Comparison of ENCODE assay signal across 21 cellular contexts in genomic region chr15:74417670-74418069, GRCh38. TPM values are rescaled to one million over a fixed set of nuclear protein-coding genes. Genes with fewer than 3 reads are reported as not detected.
A peak's percentile ranks its signal among the peaks of the same experiment; 100 is the strongest.
DNase-seq lines count a peak whose midpoint lies in the region; ATAC-seq, FAIRE-seq and TF ChIP-seq lines count a peak whose summit lies in the region.
"Had no signal": no experiment of that assay in that cellular context is flagged by ENCODE, and none has a peak within 500 bp of the region (broad histone marks: within the 10 kb centered on the region; RNA-seq: fewer than 3 reads in every experiment).

No MANE protein-coding gene starts in this region.

- H3K56ac ChIP-seq in H1 (replicated peaks; ENCODE audit: insufficient read length, low read depth, low read length): no peak overlapping the region

- intact Hi-C loops in OCI-LY7 (cut with micrococcal nuclease; ENCODE audit: unreplicated experiment): no loop called here
- intact Hi-C loops in body of pancreas (cut with DNase I): no loop called here
- intact Hi-C loops in esophagus muscularis mucosa (cut with DNase I): no loop called here

- H3K79me1 ChIP-seq in H1 (ENCODE audit: low read depth, low read length): peaks cover 9% of the 10 kb centered on the region

- H3K9me3 ChIP-seq in BLaER1 (no peaks in the 10 kb centered on the region), RWPE2 (ENCODE audit: severe bottlenecking) (no peaks in the 10 kb centered on the region), H1 (ENCODE audit: insufficient read depth in 2 of 2, low read depth in 1 of 2, low read length in 1 of 2) (no peaks in the 10 kb centered on the region), skeletal muscle satellite cell (replicated peaks; ENCODE audit: low read length) (no peaks in the 10 kb centered on the region), OCI-LY7 (ENCODE audit: low read length) (no peaks in the 10 kb centered on the region), body of pancreas (no peaks in the 10 kb centered on the region), esophagus muscularis mucosa (no peaks in the 10 kb centered on the region)
- H3K9me3 ChIP-seq: gastroesophageal sphincter, mucosa of descending colon, thoracic aorta had no signal

- H3K9me2 ChIP-seq in OCI-LY7 (ENCODE audit: insufficient read depth, low read length): no peaks in the 10 kb centered on the region

- H3K9ac ChIP-seq in BLaER1 (no peak overlapping the region), H1 (replicated peaks in 1 of 4; ENCODE audit: extremely low read depth in 1 of 4, low read depth in 3 of 4, low read length in 3 of 4) (no peak overlapping the region), skeletal muscle satellite cell (ENCODE audit: low read depth, low read length) (peak overlapping the region; percentile 65)

- H2BK20ac ChIP-seq in H1 (ENCODE audit: low read length): no peak overlapping the region

- TF ChIP-seq CTCF in RWPE2 (IDR thresholded peaks at IDR 0.05; ENCODE audit: poor library complexity, severe bottlenecking): no peak
- no peak for TF ChIP-seq CTCF in H1 (IDR thresholded peaks at IDR 0.05; ENCODE audit: control extremely low read depth in 1 of 3, insufficient read depth in 1 of 3, low read depth in 1 of 3, low read length in 3 of 3)
- TF ChIP-seq CTCF in OCI-LY7 (conservative IDR thresholded peaks at IDR 0.05; ENCODE audit: low read length): no peak
- TF ChIP-seq CTCF in body of pancreas (IDR thresholded peaks at IDR 0.05): no peak
- no peak for TF ChIP-seq CTCF in esophagus muscularis mucosa (IDR thresholded peaks at IDR 0.05)

- POLR2A ChIA-PET in H1 (lab: Charles Lee; ENCODE audit: partially characterized antibody): interaction anchor here (0.9 to 1.7 kb wide), 2 partner anchors 14 to 128 kb away, joined by 3 to 5 read pairs; no protein-coding TSS in a partner anchor
- POLR2A ChIA-PET in OCI-LY7 (lab: Charles Lee): no interaction called here

- no peak overlapping the region for H3K23ac ChIP-seq in H1 (ENCODE audit: insufficient read length)

- no peak overlapping the region for H3K18ac ChIP-seq in H1 (ENCODE audit: extremely low read depth, low read length)

- TF ChIP-seq EP300 in H1 (IDR thresholded peaks at IDR 0.05; ENCODE audit: borderline replicate concordance in 1 of 2, low read depth in 2 of 2, low read length in 2 of 2) (no peak), esophagus muscularis mucosa (IDR thresholded peaks at IDR 0.05) (no peak)

- H3K4me3 ChIP-seq in BLaER1 (no peak overlapping the region), RWPE2 (ENCODE audit: severe bottlenecking) (no peak overlapping the region), H1 (ENCODE audit: extremely low read depth in 1 of 4, insufficient read depth in 2 of 4, low read depth in 3 of 4, low read length in 4 of 4) (no peak overlapping the region), skeletal muscle satellite cell (ENCODE audit: low read length) (peak overlapping the region; percentile 35), OCI-LY7 (ENCODE audit: low read depth, low read length, poor library complexity, severe bottlenecking) (no peak overlapping the region), body of pancreas (no peak overlapping the region), esophagus muscularis mucosa (no peak overlapping the region)
- H3K4me3 ChIP-seq: gastroesophageal sphincter, mucosa of descending colon, thoracic aorta had no signal

- FAIRE-seq in H1 (lab: Jason Lieb, UNC): no peak
- FAIRE-seq: islet of Langerhans had no signal

- CTCF ChIA-PET in H1 (lab: Charles Lee; ENCODE audit: partially characterized antibody): interaction anchor here (0.7 to 41.3 kb wide), 7 partner anchors 9 to 38 kb away, joined by 3 to 1311 read pairs (median 4); partner anchors contain the start of gene CYP11A1
- CTCF ChIA-PET in OCI-LY7 (lab: Charles Lee; ENCODE audit: unreplicated experiment): no interaction called here

- no peak overlapping the region for H4K5ac ChIP-seq in H1 (ENCODE audit: insufficient read length, low read depth, low read length)

- H3K4me1 ChIP-seq in BLaER1 (peaks cover 84% of the 10 kb centered on the region), RWPE2 (ENCODE audit: insufficient read depth, poor library complexity, severe bottlenecking) (peaks cover 56% of the 10 kb centered on the region), H1 (replicated peaks in 1 of 4; ENCODE audit: control insufficient read depth in 3 of 4, insufficient read depth in 4 of 4, low read length in 3 of 4) (peaks cover 0 to 20% (median 11%) of the 10 kb centered on the region in 4 experiments; a peak in 6 of 7 replicates), skeletal muscle satellite cell (ENCODE audit: control insufficient read depth, insufficient read depth, low read length) (peaks cover 87% of the 10 kb centered on the region), OCI-LY7 (ENCODE audit: insufficient read depth, low read length, poor library complexity, severe bottlenecking) (peaks cover 24% of the 10 kb centered on the region), body of pancreas (no peaks in the 10 kb centered on the region), esophagus muscularis mucosa (peaks cover 5 to 14% (median 12%) of the 10 kb centered on the region in 4 donors)

- 84% methylated on average over 8 of the region's 9 CpGs; no CpG with 5 or more reads in 1 of the 2 experiments for WGBS in H1 (ENCODE audit: extremely low coverage in 1 of 2, insufficient coverage in 1 of 2, insufficient read length in 1 of 2, insufficient replicate concordance in 2 of 2, low coverage in 1 of 2, low lambda C conversion rate in 2 of 2, missing lambda C conversion rate in 1 of 2), 2 experiments
- WGBS in body of pancreas, 2 donors: 73 to 93% methylated on average over 5 to 9 of the region's 9 CpGs
- 92% methylated on average over 9 of the region's 9 CpGs for WGBS in esophagus muscularis mucosa

- H2BK12ac ChIP-seq in H1 (ENCODE audit: low read depth, low read length): no peak overlapping the region

- H2BK5ac ChIP-seq in H1 (ENCODE audit: low read depth, low read length): no peak overlapping the region

- H2AK5ac ChIP-seq in H1 (ENCODE audit: low read depth, low read length): no peak overlapping the region

- TF ChIP-seq POLR2A in H1 (IDR thresholded peaks at IDR 0.05; ENCODE audit: control extremely low read depth in 1 of 2, low read depth in 2 of 2, low read length in 2 of 2) (no peak), body of pancreas (IDR thresholded peaks at IDR 0.05) (no peak), esophagus muscularis mucosa (IDR thresholded peaks at IDR 0.05; ENCODE audit: low read depth) (no peak)

- TF ChIP-seq RAD21 in H1 (IDR thresholded peaks at IDR 0.05 in 1 of 2, conservative IDR thresholded peaks at IDR 0.05 in 1 of 2; ENCODE audit: low read depth in 2 of 2, low read length in 2 of 2): no peak

- H3K14ac ChIP-seq in H1 (ENCODE audit: insufficient read length): no peak overlapping the region

- no peak overlapping the region for H3K4ac ChIP-seq in H1 (replicated peaks; ENCODE audit: insufficient read length, low read depth, low read length)

- H4K20me1 ChIP-seq in BLaER1 (no peaks in the 10 kb centered on the region; the same call in 1 of the 2 replicates), H1 (replicated peaks in 1 of 2; ENCODE audit: control insufficient read depth in 1 of 2, insufficient read depth in 2 of 2, low read length in 2 of 2) (peaks cover 6 to 13% of the 10 kb centered on the region in 2 experiments), OCI-LY7 (ENCODE audit: insufficient read depth, low read length) (no peaks in the 10 kb centered on the region)

- H2AFZ ChIP-seq in H1 (ENCODE audit: low read length) (no peak overlapping the region), OCI-LY7 (ENCODE audit: low read length) (no peak overlapping the region)

- ATAC-seq in RWPE2 (ENCODE audit: low read depth) (no peak), body of pancreas (no peak), HG02840 (IDR thresholded peaks at IDR 0.05; ENCODE audit: low FRiP score, unreplicated experiment) (no peak)
- ATAC-seq: gastroesophageal sphincter, HCT116, mucosa of descending colon had no signal

- H3K79me2 ChIP-seq in H1 (ENCODE audit: control insufficient read depth in 1 of 2, insufficient read depth in 2 of 2, low read length in 2 of 2) (0 out of 4 replicates have a peak, but pooled peaks cover 0 to 6% of the 10 kb centered on the region in 2 experiments), OCI-LY7 (ENCODE audit: insufficient read depth, low read depth, low read length) (no peaks in the 10 kb centered on the region)

- no peak overlapping the region for H2BK15ac ChIP-seq in H1 (ENCODE audit: low read length)

- no peak for DNase-seq in RWPE2 (ENCODE audit: low spot score)
- DNase-seq in H1 (ENCODE audit: low read depth in 1 of 2, low spot score in 2 of 2): no peak
- no peak for DNase-seq in OCI-LY7 (ENCODE audit: low spot score)
- no peak for DNase-seq in body of pancreas
- no peak for DNase-seq in esophagus muscularis mucosa (ENCODE audit: extremely low spot score)
- DNase-seq: activated CD8-positive, alpha-beta memory T cell treated with anti-CD3 and anti-CD28 coated beads, Interleukin-2, amount 50 U/mL, for 4 hours; effector CD8-positive, alpha-beta T cell; mucosa of descending colon; NCI-H1092; NCI-H2029 treated with DMSO at 0.1 percent for 48 hours; NCI-H345; NCI-H774; nephron progenitor cell had no signal

- no peak overlapping the region for H2BK120ac ChIP-seq in H1 (replicated peaks; ENCODE audit: low read depth, low read length)

- H4K8ac ChIP-seq in H1 (ENCODE audit: extremely low read depth, insufficient read depth, low read length): peak overlapping the region; percentile 7; the same call in 1 of the 2 replicates

- peaks cover 3% of the 10 kb centered on the region; the same call in 1 of the 2 replicates for H3K23me2 ChIP-seq in H1 (ENCODE audit: low read depth, low read length)

- peak overlapping the region; percentile 53; the same call in 1 of the 2 replicates for H3K4me2 ChIP-seq in BLaER1
- H3K4me2 ChIP-seq in H1 (ENCODE audit: insufficient read depth in 1 of 2, low read depth in 2 of 2, low read length in 2 of 2): no peak overlapping the region
- H3K4me2 ChIP-seq in skeletal muscle satellite cell (ENCODE audit: low read length): peak overlapping the region; percentile 46
- H3K4me2 ChIP-seq in OCI-LY7 (ENCODE audit: low read length): no peak overlapping the region

- BruUV-seq in OCI-LY7 (replicated peaks; lab: Mats Ljungman, UMichigan): no TSS peak

- no peak overlapping the region for H4K91ac ChIP-seq in H1 (replicated peaks; ENCODE audit: insufficient read length, low read length)

- H3K27me3 ChIP-seq in BLaER1 (no peaks in the 10 kb centered on the region), RWPE2 (ENCODE audit: insufficient read depth, poor library complexity, severe bottlenecking) (no peaks in the 10 kb centered on the region), H1 (replicated peaks in 1 of 4; ENCODE audit: control insufficient read depth in 3 of 4, extremely low read depth in 1 of 4, insufficient read depth in 3 of 4, low read length in 3 of 4) (no peaks in the 10 kb centered on the region), skeletal muscle satellite cell (ENCODE audit: control insufficient read depth, insufficient read depth, low read length) (no peaks in the 10 kb centered on the region), body of pancreas (no peaks in the 10 kb centered on the region), esophagus muscularis mucosa (no peaks in the 10 kb centered on the region)
- H3K27me3 ChIP-seq: gastroesophageal sphincter had no signal

- no peak overlapping the region for H3K27ac ChIP-seq in BLaER1
- H3K27ac ChIP-seq in RWPE2 (ENCODE audit: poor library complexity, severe bottlenecking): peak overlapping the region; percentile 95
- no peak overlapping the region for H3K27ac ChIP-seq in H1 (ENCODE audit: low read depth, low read length)
- no peak overlapping the region for H3K27ac ChIP-seq in OCI-LY7 (ENCODE audit: low read depth, low read length, poor library complexity, severe bottlenecking)
- no peak overlapping the region for H3K27ac ChIP-seq in body of pancreas
- H3K27ac ChIP-seq in esophagus muscularis mucosa (replicated peaks in 1 of 4): no peak overlapping the region
- H3K27ac ChIP-seq: gastroesophageal sphincter, HL-60, thoracic aorta had no signal

- no peaks in the 10 kb centered on the region for H3K36me3 ChIP-seq in BLaER1
- H3K36me3 ChIP-seq in RWPE2 (ENCODE audit: low read depth): peaks cover 49% of the 10 kb centered on the region
- peaks cover 0 to 7% (median under 1%) of the 10 kb centered on the region in 4 experiments; a peak in 3 of 8 replicates for H3K36me3 ChIP-seq in H1 (ENCODE audit: control insufficient read depth in 2 of 4, insufficient read depth in 4 of 4, low read length in 3 of 4)
- peaks cover 60% of the 10 kb centered on the region for H3K36me3 ChIP-seq in skeletal muscle satellite cell (ENCODE audit: insufficient read depth, low read length)
- no peaks in the 10 kb centered on the region for H3K36me3 ChIP-seq in OCI-LY7 (ENCODE audit: insufficient read depth, low read length)
- H3K36me3 ChIP-seq in body of pancreas (replicated peaks in 1 of 2; ENCODE audit: insufficient read depth in 1 of 2, low read depth in 2 of 2): no peaks in the 10 kb centered on the region
- H3K36me3 ChIP-seq in esophagus muscularis mucosa: peaks cover 0 to 12% (median 8%) of the 10 kb centered on the region in 4 donors
- H3K36me3 ChIP-seq: thoracic aorta had no signal

RNA-seq across cellular contexts. Expression of gene SEMA7A, which starts 16.1 kb away (rescaled TPM):
- 14.6 and 15.0 TPM in 2 replicates for total RNA-seq in H1 (2021; fragmentation: NEBNext Ultra II Directional; extraction: Animal tissue kit (Norgen Biotek cat#: 25700))
- polyA plus RNA-seq in H1 (2011; rRNA removed): 10.7 and 13.4 TPM in 2 replicates
- 10.9 TPM for polyA plus RNA-seq in H1 (2011; cell fraction: cytosol; rRNA removed)
- polyA plus RNA-seq in H1 (2011; cell fraction: nucleus; rRNA removed): 19.2 TPM
- polyA plus RNA-seq in H1 (2012, experiment 1 of 2): 10.5 to 14.0 TPM (median 12.0 TPM) in 4 replicates
- polyA plus RNA-seq in H1 (2012, experiment 2 of 2): 11.5 TPM
- 16.7 TPM for polyA plus RNA-seq in H1 (2013, experiment 1 of 2)
- 16.7 TPM for polyA plus RNA-seq in H1 (2013, experiment 2 of 2)
- 10.7 and 12.5 TPM in 2 replicates for polyA minus RNA-seq in H1 (2011; rRNA and poly(A)+ RNA removed)
- polyA minus RNA-seq in H1 (2011; cell fraction: cytosol; rRNA and poly(A)+ RNA removed): 4.6 TPM
- 9.5 TPM for polyA minus RNA-seq in H1 (2011; cell fraction: nucleus; rRNA and poly(A)+ RNA removed)
- total RNA-seq in skeletal muscle satellite cell (2012; rRNA removed): 44.1 and 94.4 TPM in 2 replicates
- total RNA-seq in OCI-LY7 (2014; rRNA removed; shearing (Covaris generic)): 0.06 and 0.08 TPM in 2 replicates
- total RNA-seq in OCI-LY7 (2022) (0.46 and 1.0 TPM in 2 replicates), body of pancreas (under 1 TPM; 0.33 to 0.52 TPM), esophagus muscularis mucosa (1 to 10 TPM; 1.2 to 4.1 (median 2.7) TPM)

RNA-seq across cellular contexts. Expression of gene UBL7, which starts 43.3 kb away (rescaled TPM):
- 71.5 and 76.7 TPM in 2 replicates for total RNA-seq in H1 (2021; fragmentation: NEBNext Ultra II Directional; extraction: Animal tissue kit (Norgen Biotek cat#: 25700))
- 183 and 186 TPM in 2 replicates for polyA plus RNA-seq in H1 (2011; rRNA removed)
- 101 TPM for polyA plus RNA-seq in H1 (2011; cell fraction: cytosol; rRNA removed)
- 85.9 TPM for polyA plus RNA-seq in H1 (2011; cell fraction: nucleus; rRNA removed)
- 56.4 to 78.9 TPM (median 73.2 TPM) in 4 replicates for polyA plus RNA-seq in H1 (2012, experiment 1 of 2)
- polyA plus RNA-seq in H1 (2012, experiment 2 of 2): 143 TPM
- 41.2 TPM for polyA plus RNA-seq in H1 (2013, experiment 1 of 2)
- polyA plus RNA-seq in H1 (2013, experiment 2 of 2): 42.3 TPM
- 83.6 and 88.4 TPM in 2 replicates for polyA minus RNA-seq in H1 (2011; rRNA and poly(A)+ RNA removed)
- 31.5 TPM for polyA minus RNA-seq in H1 (2011; cell fraction: cytosol; rRNA and poly(A)+ RNA removed)
- 27.7 TPM for polyA minus RNA-seq in H1 (2011; cell fraction: nucleus; rRNA and poly(A)+ RNA removed)
- total RNA-seq in skeletal muscle satellite cell (2012; rRNA removed): 37.0 and 43.7 TPM in 2 replicates
- total RNA-seq in OCI-LY7 (2014; rRNA removed; shearing (Covaris generic)): 29.5 and 32.6 TPM in 2 replicates
- total RNA-seq in OCI-LY7 (2022) (41.3 and 44.1 TPM in 2 replicates), body of pancreas (10 to 100 TPM; 25.7 to 47.2 TPM), esophagus muscularis mucosa (10 to 100 TPM; 52.7 to 69.7 (median 60.5) TPM)

RNA-seq across cellular contexts. Expression of gene CYP11A1, which starts 50.2 kb away (rescaled TPM):
- 1.9 and 3.3 TPM in 2 replicates for total RNA-seq in H1 (2021; fragmentation: NEBNext Ultra II Directional; extraction: Animal tissue kit (Norgen Biotek cat#: 25700))
- polyA plus RNA-seq in H1 (2011; rRNA removed): 7.2 and 7.5 TPM in 2 replicates
- 6.9 TPM for polyA plus RNA-seq in H1 (2011; cell fraction: cytosol; rRNA removed)
- 7.1 TPM for polyA plus RNA-seq in H1 (2011; cell fraction: nucleus; rRNA removed)
- 3.6 to 5.9 TPM (median 4.9 TPM) in 4 replicates for polyA plus RNA-seq in H1 (2012, experiment 1 of 2)
- polyA plus RNA-seq in H1 (2012, experiment 2 of 2): 4.9 TPM
- 2.0 TPM for polyA plus RNA-seq in H1 (2013, experiment 1 of 2)
- polyA plus RNA-seq in H1 (2013, experiment 2 of 2): 2.0 TPM
- polyA minus RNA-seq in H1 (2011; rRNA and poly(A)+ RNA removed): 6.3 and 7.6 TPM in 2 replicates
- 4.3 TPM for polyA minus RNA-seq in H1 (2011; cell fraction: cytosol; rRNA and poly(A)+ RNA removed)
- 2.8 TPM for polyA minus RNA-seq in H1 (2011; cell fraction: nucleus; rRNA and poly(A)+ RNA removed)
- 0.87 and 1.3 TPM in 2 replicates for total RNA-seq in skeletal muscle satellite cell (2012; rRNA removed)
- total RNA-seq in OCI-LY7 (2014; rRNA removed; shearing (Covaris generic)): not detected in 2 replicates
- not detected in 2 replicates for total RNA-seq in OCI-LY7 (2022)
- under 1 TPM; 0.26 to 0.99 TPM for total RNA-seq in body of pancreas
- total RNA-seq in esophagus muscularis mucosa: 1 to 10 TPM; 1.7 to 2.5 (median 1.8) TPM
- total RNA-seq: thoracic aorta had no signal

Comparison
In these comparisons a context has a peak if more than half of its experiments do, and no peak if none do; other contexts are left out.
1. H3K4me2 ChIP-seq: peak in BLaER1 (single experiment) and skeletal muscle satellite cell (single experiment); none in H1 (0 of 2) and OCI-LY7 (single experiment).